8 cellular contexts compared by ENCODE assay signal in genomic region chr4:37407938-37408818, GRCh38.
DNase-seq lines count a peak whose midpoint lies in the region; ATAC-seq, FAIRE-seq and TF ChIP-seq lines count a peak whose summit lies in the region.
"Not testable (repeated sequence)": the region's sequence is repeated elsewhere in the genome, so short reads cannot be mapped to it uniquely, and the experiment has no call there.

No MANE protein-coding gene starts in this region.

- not testable (repeated sequence) for H3K27me3 Mint-ChIP-seq in endodermal cell (ENCODE audit: insufficient read depth); type B pancreatic cell

- CTCF ChIA-PET in HepG2 (lab: Yijun Ruan, JAX; ENCODE audit: low intra/inter-chr PET ratio, low total read pairs) = not testable (repeated sequence)

- not testable (repeated sequence) for H3K23ac ChIP-seq in neuronal stem cell (ENCODE audit: low read depth, low read length, poor library complexity)

- FAIRE-seq in HepG2 (lab: Jason Lieb, UNC) = not testable (repeated sequence)

- POLR2A ChIA-PET in HepG2 (lab: Yijun Ruan, JAX) = interaction anchor here (0.8 to 0.9 kb wide), 2 partner anchors 16 to 24 kb away, joined by 4 to 5 read pairs; no protein-coding TSS in a partner anchor

- TF ChIP-seq RAD21 in HepG2 (CRISPR knock-in tag; IDR thresholded peaks at IDR 0.05) = not testable (repeated sequence)

- H3K9me3 Mint-ChIP-seq in endodermal cell, type B pancreatic cell: not testable (repeated sequence)

- H3K79me1 ChIP-seq in neuronal stem cell (ENCODE audit: low read depth, low read length) = not testable (repeated sequence)

- peak overlapping the region; percentile 31 for H3K4me2 ChIP-seq in HepG2 (ENCODE audit: low read depth, low read length)
- not testable (repeated sequence) for H3K4me2 ChIP-seq in neuronal stem cell (ENCODE audit: insufficient read depth, low read length, poor library complexity, severe bottlenecking)

- not testable (repeated sequence) for H4K20me1 ChIP-seq in HepG2 (ENCODE audit: insufficient read depth, low read length)

- not testable (repeated sequence) for H2AFZ ChIP-seq in HepG2 (ENCODE audit: low read length)
- H2AFZ ChIP-seq in neuronal stem cell (ENCODE audit: low read length) = peak overlapping the region; percentile 53

- H3K9me3 ChIP-seq in MG63; NT2/D1 (ENCODE audit: insufficient read depth, low read length); endodermal cell (ENCODE audit: control insufficient read depth, low read length); HepG2 (ENCODE audit: low read length); neuronal stem cell (replicated peaks in 1 of 2; ENCODE audit: control insufficient read depth in 2 of 2, insufficient read depth in 1 of 2, low read depth in 1 of 2, low read length in 2 of 2): not testable (repeated sequence)

- not testable (repeated sequence) for H2AK5ac ChIP-seq in neuronal stem cell (ENCODE audit: low read depth, low read length)

- not testable (repeated sequence) for H3K79me2 ChIP-seq in HepG2 (ENCODE audit: insufficient read depth, low read length)

- H3K14ac ChIP-seq in neuronal stem cell (ENCODE audit: low read length) = not testable (repeated sequence)

- not testable (repeated sequence) for TF ChIP-seq EP300 in HepG2 (IDR thresholded peaks at IDR 0.05; ENCODE audit: low read depth in 2 of 2, low read length in 2 of 2); HepG2 (CRISPR knock-in tag; IDR thresholded peaks at IDR 0.05; ENCODE audit: borderline replicate concordance)

- in situ Hi-C loops in HepG2 (cut with HindIII; ENCODE audit: extremely low pct_ligation_motif_present, low pct_unique_long_range_greater_than_20kb) = not testable (repeated sequence)

- not testable (repeated sequence) for H2BK15ac ChIP-seq in neuronal stem cell (ENCODE audit: low read length)

- not testable (repeated sequence) for TF ChIP-seq POLR2A in HepG2 (IDR thresholded peaks at IDR 0.05; ENCODE audit: insufficient read depth in 1 of 2, low read depth in 2 of 2, low read length in 2 of 2)

- H2BK12ac ChIP-seq in neuronal stem cell (ENCODE audit: low read length) = not testable (repeated sequence)

- H4K91ac ChIP-seq in neuronal stem cell (ENCODE audit: low read depth, low read length, poor library complexity) = not testable (repeated sequence)

- H3K36me3 Mint-ChIP-seq in endodermal cell (ENCODE audit: low read depth); type B pancreatic cell: not testable (repeated sequence)

- not testable (repeated sequence) for H3K27ac ChIP-seq in endodermal cell (ENCODE audit: low read depth, low read length); HepG2 (ENCODE audit: extremely low read length, insufficient read depth, low read length); neuronal stem cell (replicated peaks; ENCODE audit: low read length)

- DNase-seq in DMS153 (lab: John Stamatoyannopoulos, UW) = peak; percentile 20
- peak; percentile 16 for DNase-seq in MG63
- peak; percentile 4 for DNase-seq in NCI-H460 (ENCODE audit: extremely low read depth, low read depth)
- DNase-seq in NT2/D1 (ENCODE audit: low read depth, low spot score) = peak; percentile 5
- peak; percentile 63 for DNase-seq in endodermal cell
- peak; percentile 64 for DNase-seq in HepG2 (ENCODE audit: low spot score)
- DNase-seq in neuronal stem cell (ENCODE audit: low spot score); type B pancreatic cell (ENCODE audit: extremely low spot score, unreplicated experiment): not testable (repeated sequence)

- intact Hi-C loops in HepG2 (cut with micrococcal nuclease; ENCODE audit: unreplicated experiment) = loop anchor here (1.0 kb wide), 1 partner anchor 158 kb away; no protein-coding TSS in a partner anchor

- not testable (repeated sequence) for BruUV-seq in HepG2 (replicated peaks; lab: Mats Ljungman, UMichigan)

- peak overlapping the region; percentile 3 for H3K18ac ChIP-seq in neuronal stem cell (ENCODE audit: low read length)

- not testable (repeated sequence) for H2BK5ac ChIP-seq in neuronal stem cell (ENCODE audit: low read length)

- not testable (repeated sequence) for H3K27me3 ChIP-seq in MG63; NT2/D1 (ENCODE audit: insufficient read depth, insufficient read length); endodermal cell (ENCODE audit: control insufficient read depth, insufficient read depth, low read length, poor library complexity, severe bottlenecking); HepG2 (ENCODE audit: control insufficient read depth in 1 of 2, insufficient read depth in 2 of 2, low read length in 2 of 2); neuronal stem cell (ENCODE audit: control insufficient read depth in 3 of 3, insufficient read depth in 3 of 3, low read depth in 1 of 3, low read length in 3 of 3)

- TF ChIP-seq CTCF in endodermal cell (conservative IDR thresholded peaks at IDR 0.05); HepG2 (CRISPR knock-in tag; IDR thresholded peaks at IDR 0.05); type B pancreatic cell (conservative IDR thresholded peaks at IDR 0.05): not testable (repeated sequence)

- 57 to 72% methylated on average over 3 to 9 of the region's 9 CpGs for WGBS in endodermal cell (ENCODE audit: insufficient coverage in 1 of 2, insufficient read length in 1 of 2), 2 experiments
- 0% methylated on average over 5 of the region's 9 CpGs for WGBS in HepG2 (ENCODE audit: low lambda C conversion rate)
- no CpG with 5 or more reads among the region's 9 CpGs for WGBS in neuronal stem cell (ENCODE audit: extremely low coverage in 2 of 2, insufficient read length in 2 of 2, insufficient replicate concordance in 1 of 2), 2 donors

- not testable (repeated sequence) for H4K8ac ChIP-seq in neuronal stem cell (ENCODE audit: low read depth, low read length)

- H3K27ac Mint-ChIP-seq in endodermal cell, type B pancreatic cell: not testable (repeated sequence)

- not testable (repeated sequence) for H3K36me3 ChIP-seq in MG63; NT2/D1 (ENCODE audit: insufficient read depth, insufficient read length, low read length); endodermal cell (ENCODE audit: control insufficient read depth, insufficient read depth, low read length); HepG2 (replicated peaks in 1 of 2; ENCODE audit: control insufficient read depth in 1 of 2, insufficient read depth in 2 of 2, low read length in 2 of 2); neuronal stem cell (replicated peaks in 1 of 2; ENCODE audit: control insufficient read depth in 2 of 2, insufficient read depth in 2 of 2, low read length in 2 of 2)

- H2BK120ac ChIP-seq in neuronal stem cell (ENCODE audit: low read depth, low read length) = not testable (repeated sequence)

- H3K4me3 ChIP-seq in MG63; NT2/D1 (ENCODE audit: insufficient read length, low read depth); endodermal cell (ENCODE audit: low read length); neuronal stem cell (ENCODE audit: low read length in 2 of 2): not testable (repeated sequence)
- peak overlapping the region in 1 of 3 experiments; percentile 12; a peak in 2 of 6 replicates for H3K4me3 ChIP-seq in HepG2 (replicated peaks in 1 of 3; ENCODE audit: insufficient read depth in 1 of 3, low read depth in 2 of 3, low read length in 3 of 3)

- H3K4ac ChIP-seq in neuronal stem cell (ENCODE audit: low read length) = not testable (repeated sequence)

- not testable (repeated sequence) for H3K4me1 Mint-ChIP-seq in endodermal cell; type B pancreatic cell (ENCODE audit: unreplicated experiment)

- ATAC-seq in HepG2 = peak; percentile 95

- not testable (repeated sequence) for H3K9ac ChIP-seq in NT2/D1 (ENCODE audit: insufficient read length, low read depth); endodermal cell (ENCODE audit: extremely low read depth, low read length, poor library complexity, severe bottlenecking); HepG2 (ENCODE audit: insufficient read depth, low read depth, low read length); neuronal stem cell (ENCODE audit: low read depth, low read length, poor library complexity)

- H3K4me3 Mint-ChIP-seq in endodermal cell = not testable (repeated sequence)
- H3K4me3 Mint-ChIP-seq in type B pancreatic cell = peak overlapping the region; percentile 7

- not testable (repeated sequence) for H3K4me1 ChIP-seq in NT2/D1 (ENCODE audit: insufficient read depth, insufficient read length); endodermal cell (ENCODE audit: control insufficient read depth, insufficient read depth, low read length); neuronal stem cell (ENCODE audit: control insufficient read depth in 2 of 2, insufficient read depth in 1 of 2, low read depth in 1 of 2, low read length in 2 of 2)
- H3K4me1 ChIP-seq in HepG2 (ENCODE audit: insufficient read depth, low read length) = peaks cover 16% of the 10 kb centered on the region

TF ChIP-seq in HepG2, 621 proteins besides CTCF, POLR2A, EP300 and RAD21 (continues in another document):
- TF ChIP-seq KLF12 (CRISPR knock-in tag; IDR thresholded peaks at IDR 0.05; ENCODE audit: borderline replicate concordance) (0 out of 2 replicates have a peak, but pooled peaks have one; percentile 43), FOXA1 (CRISPR knock-in tag; IDR thresholded peaks at IDR 0.05) (peak; percentile 76), ZNF331 (CRISPR knock-in tag; IDR thresholded peaks at IDR 0.05) (peak; percentile 99), ZNF292 (CRISPR knock-in tag; IDR thresholded peaks at IDR 0.05; ENCODE audit: borderline replicate concordance, low read depth) (peak; percentile 80; the same call in 1 of the 2 replicates)
- TF ChIP-seq FOXA1 (IDR thresholded peaks at IDR 0.05) = not testable (repeated sequence)
